ENCODE assay signal across 10 cellular contexts in the genomic region with DNA sequence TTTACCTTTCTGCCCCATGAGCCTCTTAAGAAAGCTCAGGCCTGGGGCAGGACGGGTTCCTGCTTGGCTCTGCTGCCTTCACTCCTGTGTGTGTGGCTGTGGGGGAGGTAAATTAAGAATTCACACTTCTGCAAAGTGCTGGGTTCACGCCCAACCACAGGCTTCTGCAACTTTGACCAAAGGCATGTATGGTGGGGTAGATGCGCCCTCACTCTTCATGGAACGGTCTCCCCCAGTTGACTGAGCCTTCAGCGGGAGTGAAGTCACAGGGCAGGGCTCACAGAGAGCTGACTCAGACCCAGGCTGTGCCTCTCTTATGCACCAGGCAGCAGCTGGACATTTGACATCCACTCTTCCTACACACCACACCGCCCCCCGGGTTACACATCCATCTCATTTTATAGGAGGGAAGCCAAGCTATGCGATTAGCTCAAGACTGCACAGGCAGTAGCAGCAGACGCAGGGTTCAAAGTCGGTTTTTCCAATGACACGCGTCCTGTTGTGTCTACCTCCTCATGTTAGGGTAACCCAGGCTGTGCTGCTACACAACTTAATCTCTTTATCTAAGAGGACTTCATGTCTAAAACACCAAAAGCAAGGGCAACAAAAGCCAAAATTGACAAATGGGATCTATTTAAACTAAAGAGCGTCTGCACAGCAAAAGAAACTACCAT. TPM values are rescaled to one million over a fixed set of nuclear protein-coding genes. Genes with fewer than 3 reads are reported as not detected.
DNase-seq lines count a peak whose midpoint lies in the region; ATAC-seq, FAIRE-seq and TF ChIP-seq lines count a peak whose summit lies in the region.
"Had no signal": no experiment of that assay in that cellular context is flagged by ENCODE, and none has a peak within 500 bp of the region (broad histone marks: within the 10 kb centered on the region; RNA-seq: fewer than 3 reads in every experiment).

No MANE protein-coding gene starts in this region.

- no peaks in the 10 kb centered on the region for H3K9me3 Mint-ChIP-seq in activated CD4-positive, alpha-beta memory T cell treated with anti-CD3 and anti-CD28 coated beads for 36 hours
- H3K9me3 Mint-ChIP-seq in WTC11, result no peaks in the 10 kb centered on the region

- TF ChIP-seq POLR2A in GM12891 (IDR thresholded peaks at IDR 0.05; ENCODE audit: low read depth, low read length), result no peak

- CTCF ChIA-PET in activated CD4-positive, alpha-beta memory T cell treated with anti-CD3 and anti-CD28 coated beads for 36 hours (lab: Charles Lee), result interaction anchor here (1.1 to 1.3 kb wide), 3 partner anchors 32 to 106 kb away, joined by 3 to 7 read pairs (median 4); no protein-coding TSS in a partner anchor
- CTCF ChIA-PET in WTC11 (lab: Charles Lee), result interaction anchor here (1.0 to 1.7 kb wide), 2 partner anchors 32 to 105 kb away, joined by 5 read pairs; no protein-coding TSS in a partner anchor

- FAIRE-seq in GM12891 (lab: Jason Lieb, UNC), result peak; percentile 83

- POLR2A ChIA-PET in activated CD4-positive, alpha-beta memory T cell treated with anti-CD3 and anti-CD28 coated beads for 36 hours (lab: Charles Lee), result no interaction called here
- POLR2A ChIA-PET in WTC11 (lab: Charles Lee), result no interaction called here

- TF ChIP-seq CTCF in WTC11 (IDR thresholded peaks at IDR 0.05), result no peak

- H3K4me3 Mint-ChIP-seq in activated CD4-positive, alpha-beta memory T cell treated with anti-CD3 and anti-CD28 coated beads for 36 hours, result peak overlapping the region; percentile 65
- no peak overlapping the region for H3K4me3 Mint-ChIP-seq in WTC11

- ATAC-seq in GM21360 (IDR thresholded peaks at IDR 0.05; ENCODE audit: unreplicated experiment) (peak; percentile 74), HG03196 (IDR thresholded peaks at IDR 0.05; ENCODE audit: unreplicated experiment) (peak; percentile 67), WTC11 (no peak), HG02840 (IDR thresholded peaks at IDR 0.05; ENCODE audit: low FRiP score, unreplicated experiment) (no peak)
- ATAC-seq: foreskin keratinocyte had no signal

- no peak for DNase-seq in GM12891 (ENCODE audit: insufficient read length, low spot score)
- DNase-seq in activated CD4-positive, alpha-beta memory T cell treated with anti-CD3 and anti-CD28 coated beads for 36 hours, result peak; percentile 24
- no peak for DNase-seq in WTC11 (ENCODE audit: low spot score)
- no peak for DNase-seq in OCI-M2 (lab: John Stamatoyannopoulos, UW; ENCODE audit: unreplicated experiment)
- DNase-seq in occipital lobe (lab: John Stamatoyannopoulos, UW), result no peak
- DNase-seq: aorta, foreskin keratinocyte had no signal

- intact Hi-C loops in activated CD4-positive, alpha-beta memory T cell treated with anti-CD3 and anti-CD28 coated beads for 36 hours (cut with micrococcal nuclease), result no loop called here

- peak overlapping the region; percentile 28 for H3K27ac Mint-ChIP-seq in activated CD4-positive, alpha-beta memory T cell treated with anti-CD3 and anti-CD28 coated beads for 36 hours
- no peak overlapping the region for H3K27ac Mint-ChIP-seq in WTC11

- H3K36me3 Mint-ChIP-seq in activated CD4-positive, alpha-beta memory T cell treated with anti-CD3 and anti-CD28 coated beads for 36 hours, result no peaks in the 10 kb centered on the region
- no peaks in the 10 kb centered on the region for H3K36me3 Mint-ChIP-seq in WTC11

- peaks cover 5% of the 10 kb centered on the region for H3K27me3 Mint-ChIP-seq in activated CD4-positive, alpha-beta memory T cell treated with anti-CD3 and anti-CD28 coated beads for 36 hours
- H3K27me3 Mint-ChIP-seq in WTC11 (ENCODE audit: low read depth), result no peaks in the 10 kb centered on the region; the same call in 1 of the 2 replicates

- peaks cover 10% of the 10 kb centered on the region for H3K4me1 Mint-ChIP-seq in activated CD4-positive, alpha-beta memory T cell treated with anti-CD3 and anti-CD28 coated beads for 36 hours (ENCODE audit: low read depth)
- peaks cover 12% of the 10 kb centered on the region for H3K4me1 Mint-ChIP-seq in WTC11

TF ChIP-seq in GM12891, 5 proteins besides CTCF, POLR2A, EP300 and RAD21:
- no peak for TF ChIP-seq PAX5 (IDR thresholded peaks at IDR 0.05; ENCODE audit: insufficient read depth, low read length, severe bottlenecking)
- TF ChIP-seq POU2F2 (IDR thresholded peaks at IDR 0.05; ENCODE audit: low read depth, low read length), result peak; percentile 30; the same call in 1 of the 2 replicates
- TF ChIP-seq SPI1 (IDR thresholded peaks at IDR 0.05; ENCODE audit: low read depth, low read length), result peak; percentile 76
- TF ChIP-seq POLR2AphosphoS5 (IDR thresholded peaks at IDR 0.05; ENCODE audit: low read depth, low read length), result no peak
- no peak for TF ChIP-seq TAF1 (IDR thresholded peaks at IDR 0.05; ENCODE audit: low read depth, low read length)
TF ChIP-seq in GM12891: peak in this region for 2.

TF ChIP-seq in WTC11, 78 proteins besides CTCF, POLR2A, EP300 and RAD21:
- TF ChIP-seq JAZF1 (CRISPR knock-in tag; IDR thresholded peaks at IDR 0.05), result no peak

RNA-seq across cellular contexts. Expression of a gene that starts 15.4 kb away (rescaled TPM):
- polyA plus RNA-seq in GM12891 (2012; ENCODE audit: low read depth, missing spikeins), result 0.14 TPM
- total RNA-seq in activated CD4-positive, alpha-beta memory T cell treated with anti-CD3 and anti-CD28 coated beads for 36 hours, result 10 to 100 TPM; 48.9 to 49.1 TPM
- total RNA-seq in WTC11 (2021) (6.7 to 9.1 TPM (median 7.2 TPM) in 3 replicates), occipital lobe (27.0 TPM)

Comparison
In these comparisons a context has a peak if more than half of its experiments do, and no peak if none do; other contexts are left out.
1. ATAC-seq: peak in GM21360 (single experiment) and HG03196 (single experiment); none in WTC11 (single experiment) and HG02840 (single experiment).